In genomic region chr11:27187848-27188621, GRCh38 we compare ENCODE assay signal across 17 cellular contexts.
"Had no signal": no experiment of that assay in that cellular context is flagged by ENCODE, and none has a peak within 500 bp of the region (broad histone marks: within the 10 kb centered on the region; RNA-seq: fewer than 3 reads in every experiment).

No MANE protein-coding gene starts in this region.

- H3K36me3 ChIP-seq: tibial nerve had no signal

- DNase-seq: activated CD4-positive, alpha-beta T cell treated with anti-CD3 and anti-CD28 coated beads for 4 hours; activated CD8-positive, alpha-beta T cell treated with anti-CD3 and anti-CD28 coated beads for 36 hours; activated gamma-delta T cell; activated naive CD8-positive, alpha-beta T cell treated with anti-CD3 and anti-CD28 coated beads for 36 hours; activated T-cell treated with anti-CD3 and anti-CD28 coated beads, Interleukin-2, amount 50 U/mL, for 72 hours; amygdala; cortex of kidney; effector CD8-positive, alpha-beta T cell; foreskin melanocyte; immature natural killer cell; naive thymus-derived CD4-positive, alpha-beta T cell; posterior cingulate gyrus; stimulated activated CD4-positive, alpha-beta T cell treated with anti-CD3 and anti-CD28 coated beads, Interleukin-4, amount 100 ng/mL, for 24 hours; stimulated activated naive CD4-positive, alpha-beta T cell treated with Interleukin-2 at 50 U/mL for 16 hours; substantia nigra; T-cell had no signal

- H3K4me3 ChIP-seq: tibial nerve had no signal

- H3K27ac ChIP-seq: tibial nerve had no signal

- H3K9me3 ChIP-seq: tibial nerve had no signal

- ATAC-seq: activated CD8-positive, alpha-beta T cell treated with anti-CD3 and anti-CD28 coated beads for 36 hours; activated T-cell treated with anti-CD3 and anti-CD28 coated beads, Interleukin-2, amount 50 U/mL, for 72 hours; naive thymus-derived CD4-positive, alpha-beta T cell; T-cell had no signal

- H3K27me3 ChIP-seq: tibial nerve had no signal
